Comparison of ENCODE assay signal across 1 cellular context in the genomic region with DNA sequence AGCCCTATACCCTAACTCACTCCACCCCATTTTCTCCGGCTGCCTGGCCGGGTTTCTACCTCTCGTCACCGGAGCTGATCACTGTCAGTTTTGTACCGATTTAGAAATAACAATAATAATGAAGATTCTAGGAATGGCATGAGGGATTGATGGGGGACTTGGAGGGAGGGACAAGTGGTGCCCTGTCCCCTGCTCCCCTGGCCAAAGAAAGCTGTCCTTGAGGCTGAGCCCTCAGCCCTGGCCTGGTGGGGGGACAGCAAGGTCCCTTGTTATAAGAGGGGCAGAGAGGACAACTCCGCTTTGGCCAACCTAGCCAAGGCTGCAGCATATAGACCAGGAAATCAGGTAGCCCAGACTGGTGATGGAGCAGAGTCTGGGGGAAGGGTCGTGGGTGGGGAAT.
TF ChIP-seq lines count a peak whose summit lies in the region.

No MANE protein-coding gene starts in this region.

TF ChIP-seq in WTC11, 78 proteins besides CTCF, POLR2A, EP300 and RAD21:
- TF ChIP-seq ESRRA (CRISPR knock-in tag; IDR thresholded peaks at IDR 0.05; ENCODE audit: borderline replicate concordance) (no peak), ZNF512 (CRISPR knock-in tag; IDR thresholded peaks at IDR 0.05; ENCODE audit: borderline replicate concordance) (no peak), NFATC4 (CRISPR knock-in tag; IDR thresholded peaks at IDR 0.05) (no peak), NFE2L1 (CRISPR knock-in tag; IDR thresholded peaks at IDR 0.05) (no peak), IRF2 (CRISPR knock-in tag; IDR thresholded peaks at IDR 0.05; ENCODE audit: borderline replicate concordance, low read depth) (no peak), JAZF1 (CRISPR knock-in tag; IDR thresholded peaks at IDR 0.05) (no peak), USF1 (CRISPR knock-in tag; IDR thresholded peaks at IDR 0.05) (no peak), ZBTB21 (CRISPR knock-in tag; IDR thresholded peaks at IDR 0.05; ENCODE audit: borderline replicate concordance) (no peak)
- TF ChIP-seq, protein P1, sequence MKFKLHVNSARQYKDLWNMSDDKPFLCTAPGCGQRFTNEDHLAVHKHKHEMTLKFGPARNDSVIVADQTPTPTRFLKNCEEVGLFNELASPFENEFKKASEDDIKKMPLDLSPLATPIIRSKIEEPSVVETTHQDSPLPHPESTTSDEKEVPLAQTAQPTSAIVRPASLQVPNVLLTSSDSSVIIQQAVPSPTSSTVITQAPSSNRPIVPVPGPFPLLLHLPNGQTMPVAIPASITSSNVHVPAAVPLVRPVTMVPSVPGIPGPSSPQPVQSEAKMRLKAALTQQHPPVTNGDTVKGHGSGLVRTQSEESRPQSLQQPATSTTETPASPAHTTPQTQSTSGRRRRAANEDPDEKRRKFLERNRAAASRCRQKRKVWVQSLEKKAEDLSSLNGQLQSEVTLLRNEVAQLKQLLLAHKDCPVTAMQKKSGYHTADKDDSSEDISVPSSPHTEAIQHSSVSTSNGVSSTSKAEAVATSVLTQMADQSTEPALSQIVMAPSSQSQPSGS (CRISPR knock-in tag; IDR thresholded peaks at IDR 0.05; ENCODE audit: borderline replicate concordance, low read depth): no peak
- TF ChIP-seq, protein P2, sequence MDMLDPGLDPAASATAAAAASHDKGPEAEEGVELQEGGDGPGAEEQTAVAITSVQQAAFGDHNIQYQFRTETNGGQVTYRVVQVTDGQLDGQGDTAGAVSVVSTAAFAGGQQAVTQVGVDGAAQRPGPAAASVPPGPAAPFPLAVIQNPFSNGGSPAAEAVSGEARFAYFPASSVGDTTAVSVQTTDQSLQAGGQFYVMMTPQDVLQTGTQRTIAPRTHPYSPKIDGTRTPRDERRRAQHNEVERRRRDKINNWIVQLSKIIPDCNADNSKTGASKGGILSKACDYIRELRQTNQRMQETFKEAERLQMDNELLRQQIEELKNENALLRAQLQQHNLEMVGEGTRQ (CRISPR knock-in tag; IDR thresholded peaks at IDR 0.05): no peak
- TF ChIP-seq, protein P3, sequence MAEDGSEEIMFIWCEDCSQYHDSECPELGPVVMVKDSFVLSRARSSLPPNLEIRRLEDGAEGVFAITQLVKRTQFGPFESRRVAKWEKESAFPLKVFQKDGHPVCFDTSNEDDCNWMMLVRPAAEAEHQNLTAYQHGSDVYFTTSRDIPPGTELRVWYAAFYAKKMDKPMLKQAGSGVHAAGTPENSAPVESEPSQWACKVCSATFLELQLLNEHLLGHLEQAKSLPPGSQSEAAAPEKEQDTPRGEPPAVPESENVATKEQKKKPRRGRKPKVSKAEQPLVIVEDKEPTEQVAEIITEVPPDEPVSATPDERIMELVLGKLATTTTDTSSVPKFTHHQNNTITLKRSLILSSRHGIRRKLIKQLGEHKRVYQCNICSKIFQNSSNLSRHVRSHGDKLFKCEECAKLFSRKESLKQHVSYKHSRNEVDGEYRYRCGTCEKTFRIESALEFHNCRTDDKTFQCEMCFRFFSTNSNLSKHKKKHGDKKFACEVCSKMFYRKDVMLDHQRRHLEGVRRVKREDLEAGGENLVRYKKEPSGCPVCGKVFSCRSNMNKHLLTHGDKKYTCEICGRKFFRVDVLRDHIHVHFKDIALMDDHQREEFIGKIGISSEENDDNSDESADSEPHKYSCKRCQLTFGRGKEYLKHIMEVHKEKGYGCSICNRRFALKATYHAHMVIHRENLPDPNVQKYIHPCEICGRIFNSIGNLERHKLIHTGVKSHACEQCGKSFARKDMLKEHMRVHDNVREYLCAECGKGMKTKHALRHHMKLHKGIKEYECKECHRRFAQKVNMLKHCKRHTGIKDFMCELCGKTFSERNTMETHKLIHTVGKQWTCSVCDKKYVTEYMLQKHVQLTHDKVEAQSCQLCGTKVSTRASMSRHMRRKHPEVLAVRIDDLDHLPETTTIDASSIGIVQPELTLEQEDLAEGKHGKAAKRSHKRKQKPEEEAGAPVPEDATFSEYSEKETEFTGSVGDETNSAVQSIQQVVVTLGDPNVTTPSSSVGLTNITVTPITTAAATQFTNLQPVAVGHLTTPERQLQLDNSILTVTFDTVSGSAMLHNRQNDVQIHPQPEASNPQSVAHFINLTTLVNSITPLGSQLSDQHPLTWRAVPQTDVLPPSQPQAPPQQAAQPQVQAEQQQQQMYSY (CRISPR knock-in tag; IDR thresholded peaks at IDR 0.05): no peak
